Comparison of ENCODE assay signal across 1 cellular context in the genomic region with DNA sequence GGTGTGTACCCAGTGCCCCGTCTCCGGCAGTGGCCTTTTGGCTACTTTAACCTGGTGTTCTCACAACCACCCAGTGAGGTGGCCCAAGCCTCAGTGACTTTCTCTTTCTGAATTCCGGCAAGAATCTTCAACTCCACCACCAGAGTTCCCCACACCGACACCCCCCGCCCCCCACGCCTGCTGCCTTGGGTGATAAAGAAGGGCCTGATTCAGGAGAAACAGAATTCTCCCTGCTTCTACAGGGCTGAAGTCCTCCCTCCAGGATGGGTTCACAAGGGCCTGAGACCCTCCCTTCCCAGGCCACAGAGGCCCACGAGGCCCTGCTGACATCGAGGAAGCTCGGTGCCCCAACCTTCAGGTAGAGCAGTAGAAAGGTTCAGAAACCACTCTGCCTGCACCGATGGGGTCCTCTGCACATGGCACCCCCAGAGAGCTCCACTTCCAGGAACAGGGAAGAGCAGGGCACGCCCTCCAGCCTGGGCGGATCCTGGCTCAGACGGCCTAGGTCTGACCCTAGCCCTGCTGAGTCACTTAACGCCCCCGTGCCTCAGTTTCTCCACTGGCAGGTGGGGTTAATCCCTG.
A peak's percentile ranks its signal among the peaks of the same experiment; 100 is the strongest.
TF ChIP-seq lines count a peak whose summit lies in the region.

No MANE protein-coding gene starts in this region.

TF ChIP-seq in HepG2, 621 proteins besides CTCF, POLR2A, EP300 and RAD21 (continued from another document and continues in another):
- TF ChIP-seq, protein P1, sequence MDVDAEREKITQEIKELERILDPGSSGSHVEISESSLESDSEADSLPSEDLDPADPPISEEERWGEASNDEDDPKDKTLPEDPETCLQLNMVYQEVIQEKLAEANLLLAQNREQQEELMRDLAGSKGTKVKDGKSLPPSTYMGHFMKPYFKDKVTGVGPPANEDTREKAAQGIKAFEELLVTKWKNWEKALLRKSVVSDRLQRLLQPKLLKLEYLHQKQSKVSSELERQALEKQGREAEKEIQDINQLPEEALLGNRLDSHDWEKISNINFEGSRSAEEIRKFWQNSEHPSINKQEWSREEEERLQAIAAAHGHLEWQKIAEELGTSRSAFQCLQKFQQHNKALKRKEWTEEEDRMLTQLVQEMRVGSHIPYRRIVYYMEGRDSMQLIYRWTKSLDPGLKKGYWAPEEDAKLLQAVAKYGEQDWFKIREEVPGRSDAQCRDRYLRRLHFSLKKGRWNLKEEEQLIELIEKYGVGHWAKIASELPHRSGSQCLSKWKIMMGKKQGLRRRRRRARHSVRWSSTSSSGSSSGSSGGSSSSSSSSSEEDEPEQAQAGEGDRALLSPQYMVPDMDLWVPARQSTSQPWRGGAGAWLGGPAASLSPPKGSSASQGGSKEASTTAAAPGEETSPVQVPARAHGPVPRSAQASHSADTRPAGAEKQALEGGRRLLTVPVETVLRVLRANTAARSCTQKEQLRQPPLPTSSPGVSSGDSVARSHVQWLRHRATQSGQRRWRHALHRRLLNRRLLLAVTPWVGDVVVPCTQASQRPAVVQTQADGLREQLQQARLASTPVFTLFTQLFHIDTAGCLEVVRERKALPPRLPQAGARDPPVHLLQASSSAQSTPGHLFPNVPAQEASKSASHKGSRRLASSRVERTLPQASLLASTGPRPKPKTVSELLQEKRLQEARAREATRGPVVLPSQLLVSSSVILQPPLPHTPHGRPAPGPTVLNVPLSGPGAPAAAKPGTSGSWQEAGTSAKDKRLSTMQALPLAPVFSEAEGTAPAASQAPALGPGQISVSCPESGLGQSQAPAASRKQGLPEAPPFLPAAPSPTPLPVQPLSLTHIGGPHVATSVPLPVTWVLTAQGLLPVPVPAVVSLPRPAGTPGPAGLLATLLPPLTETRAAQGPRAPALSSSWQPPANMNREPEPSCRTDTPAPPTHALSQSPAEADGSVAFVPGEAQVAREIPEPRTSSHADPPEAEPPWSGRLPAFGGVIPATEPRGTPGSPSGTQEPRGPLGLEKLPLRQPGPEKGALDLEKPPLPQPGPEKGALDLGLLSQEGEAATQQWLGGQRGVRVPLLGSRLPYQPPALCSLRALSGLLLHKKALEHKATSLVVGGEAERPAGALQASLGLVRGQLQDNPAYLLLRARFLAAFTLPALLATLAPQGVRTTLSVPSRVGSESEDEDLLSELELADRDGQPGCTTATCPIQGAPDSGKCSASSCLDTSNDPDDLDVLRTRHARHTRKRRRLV (CRISPR knock-in tag; IDR thresholded peaks at IDR 0.05), result peak; percentile 10; the same call in 1 of the 2 replicates
- TF ChIP-seq ZNF747 (CRISPR knock-in tag; IDR thresholded peaks at IDR 0.05; ENCODE audit: borderline replicate concordance), result no peak; the same call in 1 of the 2 replicates
- TF ChIP-seq ZNF790 (CRISPR knock-in tag; IDR thresholded peaks at IDR 0.05; ENCODE audit: borderline replicate concordance), result no peak
- no peak for TF ChIP-seq ZNF839 (CRISPR knock-in tag; IDR thresholded peaks at IDR 0.05; ENCODE audit: borderline replicate concordance)
- TF ChIP-seq, protein P2, sequence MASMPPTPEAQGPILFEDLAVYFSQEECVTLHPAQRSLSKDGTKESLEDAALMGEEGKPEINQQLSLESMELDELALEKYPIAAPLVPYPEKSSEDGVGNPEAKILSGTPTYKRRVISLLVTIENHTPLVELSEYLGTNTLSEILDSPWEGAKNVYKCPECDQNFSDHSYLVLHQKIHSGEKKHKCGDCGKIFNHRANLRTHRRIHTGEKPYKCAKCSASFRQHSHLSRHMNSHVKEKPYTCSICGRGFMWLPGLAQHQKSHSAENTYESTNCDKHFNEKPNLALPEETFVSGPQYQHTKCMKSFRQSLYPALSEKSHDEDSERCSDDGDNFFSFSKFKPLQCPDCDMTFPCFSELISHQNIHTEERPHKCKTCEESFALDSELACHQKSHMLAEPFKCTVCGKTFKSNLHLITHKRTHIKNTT (CRISPR knock-in tag; IDR thresholded peaks at IDR 0.05), result no peak
- no peak for TF ChIP-seq ONECUT2 (CRISPR knock-in tag; IDR thresholded peaks at IDR 0.05)
- no peak for TF ChIP-seq SAFB2 (CRISPR knock-in tag; IDR thresholded peaks at IDR 0.05; ENCODE audit: borderline replicate concordance, low read depth)
- no peak for TF ChIP-seq KDM6A (CRISPR knock-in tag; IDR thresholded peaks at IDR 0.05; ENCODE audit: low read depth)
- TF ChIP-seq KAT7 (CRISPR knock-in tag; IDR thresholded peaks at IDR 0.05; ENCODE audit: borderline replicate concordance), result no peak
- TF ChIP-seq KDM4B (CRISPR knock-in tag; IDR thresholded peaks at IDR 0.05), result no peak
- no peak for TF ChIP-seq FIP1L1 (IDR thresholded peaks at IDR 0.05; ENCODE audit: borderline replicate concordance, insufficient read depth, low read depth, low read length)
- TF ChIP-seq, protein P3, sequence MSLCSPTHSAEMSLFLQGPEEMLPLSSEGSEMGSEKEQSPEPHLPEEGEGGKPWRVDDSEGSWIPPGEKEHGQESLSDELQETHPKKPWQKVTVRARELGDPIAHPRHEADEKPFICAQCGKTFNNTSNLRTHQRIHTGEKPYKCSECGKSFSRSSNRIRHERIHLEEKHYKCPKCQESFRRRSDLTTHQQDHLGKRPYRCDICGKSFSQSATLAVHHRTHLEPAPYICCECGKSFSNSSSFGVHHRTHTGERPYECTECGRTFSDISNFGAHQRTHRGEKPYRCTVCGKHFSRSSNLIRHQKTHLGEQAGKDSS (CRISPR knock-in tag; IDR thresholded peaks at IDR 0.05; ENCODE audit: borderline replicate concordance, low read depth), result peak; percentile 17; the same call in 1 of the 2 replicates
- TF ChIP-seq ZNF232 (CRISPR knock-in tag; IDR thresholded peaks at IDR 0.05; ENCODE audit: borderline replicate concordance), result no peak
- TF ChIP-seq TEAD3 (CRISPR knock-in tag; optimal IDR thresholded peaks at IDR 0.05; ENCODE audit: borderline replicate concordance), result peak; percentile 23
- TF ChIP-seq ZNF572 (CRISPR knock-in tag; IDR thresholded peaks at IDR 0.05), result no peak
- TF ChIP-seq, protein P4, sequence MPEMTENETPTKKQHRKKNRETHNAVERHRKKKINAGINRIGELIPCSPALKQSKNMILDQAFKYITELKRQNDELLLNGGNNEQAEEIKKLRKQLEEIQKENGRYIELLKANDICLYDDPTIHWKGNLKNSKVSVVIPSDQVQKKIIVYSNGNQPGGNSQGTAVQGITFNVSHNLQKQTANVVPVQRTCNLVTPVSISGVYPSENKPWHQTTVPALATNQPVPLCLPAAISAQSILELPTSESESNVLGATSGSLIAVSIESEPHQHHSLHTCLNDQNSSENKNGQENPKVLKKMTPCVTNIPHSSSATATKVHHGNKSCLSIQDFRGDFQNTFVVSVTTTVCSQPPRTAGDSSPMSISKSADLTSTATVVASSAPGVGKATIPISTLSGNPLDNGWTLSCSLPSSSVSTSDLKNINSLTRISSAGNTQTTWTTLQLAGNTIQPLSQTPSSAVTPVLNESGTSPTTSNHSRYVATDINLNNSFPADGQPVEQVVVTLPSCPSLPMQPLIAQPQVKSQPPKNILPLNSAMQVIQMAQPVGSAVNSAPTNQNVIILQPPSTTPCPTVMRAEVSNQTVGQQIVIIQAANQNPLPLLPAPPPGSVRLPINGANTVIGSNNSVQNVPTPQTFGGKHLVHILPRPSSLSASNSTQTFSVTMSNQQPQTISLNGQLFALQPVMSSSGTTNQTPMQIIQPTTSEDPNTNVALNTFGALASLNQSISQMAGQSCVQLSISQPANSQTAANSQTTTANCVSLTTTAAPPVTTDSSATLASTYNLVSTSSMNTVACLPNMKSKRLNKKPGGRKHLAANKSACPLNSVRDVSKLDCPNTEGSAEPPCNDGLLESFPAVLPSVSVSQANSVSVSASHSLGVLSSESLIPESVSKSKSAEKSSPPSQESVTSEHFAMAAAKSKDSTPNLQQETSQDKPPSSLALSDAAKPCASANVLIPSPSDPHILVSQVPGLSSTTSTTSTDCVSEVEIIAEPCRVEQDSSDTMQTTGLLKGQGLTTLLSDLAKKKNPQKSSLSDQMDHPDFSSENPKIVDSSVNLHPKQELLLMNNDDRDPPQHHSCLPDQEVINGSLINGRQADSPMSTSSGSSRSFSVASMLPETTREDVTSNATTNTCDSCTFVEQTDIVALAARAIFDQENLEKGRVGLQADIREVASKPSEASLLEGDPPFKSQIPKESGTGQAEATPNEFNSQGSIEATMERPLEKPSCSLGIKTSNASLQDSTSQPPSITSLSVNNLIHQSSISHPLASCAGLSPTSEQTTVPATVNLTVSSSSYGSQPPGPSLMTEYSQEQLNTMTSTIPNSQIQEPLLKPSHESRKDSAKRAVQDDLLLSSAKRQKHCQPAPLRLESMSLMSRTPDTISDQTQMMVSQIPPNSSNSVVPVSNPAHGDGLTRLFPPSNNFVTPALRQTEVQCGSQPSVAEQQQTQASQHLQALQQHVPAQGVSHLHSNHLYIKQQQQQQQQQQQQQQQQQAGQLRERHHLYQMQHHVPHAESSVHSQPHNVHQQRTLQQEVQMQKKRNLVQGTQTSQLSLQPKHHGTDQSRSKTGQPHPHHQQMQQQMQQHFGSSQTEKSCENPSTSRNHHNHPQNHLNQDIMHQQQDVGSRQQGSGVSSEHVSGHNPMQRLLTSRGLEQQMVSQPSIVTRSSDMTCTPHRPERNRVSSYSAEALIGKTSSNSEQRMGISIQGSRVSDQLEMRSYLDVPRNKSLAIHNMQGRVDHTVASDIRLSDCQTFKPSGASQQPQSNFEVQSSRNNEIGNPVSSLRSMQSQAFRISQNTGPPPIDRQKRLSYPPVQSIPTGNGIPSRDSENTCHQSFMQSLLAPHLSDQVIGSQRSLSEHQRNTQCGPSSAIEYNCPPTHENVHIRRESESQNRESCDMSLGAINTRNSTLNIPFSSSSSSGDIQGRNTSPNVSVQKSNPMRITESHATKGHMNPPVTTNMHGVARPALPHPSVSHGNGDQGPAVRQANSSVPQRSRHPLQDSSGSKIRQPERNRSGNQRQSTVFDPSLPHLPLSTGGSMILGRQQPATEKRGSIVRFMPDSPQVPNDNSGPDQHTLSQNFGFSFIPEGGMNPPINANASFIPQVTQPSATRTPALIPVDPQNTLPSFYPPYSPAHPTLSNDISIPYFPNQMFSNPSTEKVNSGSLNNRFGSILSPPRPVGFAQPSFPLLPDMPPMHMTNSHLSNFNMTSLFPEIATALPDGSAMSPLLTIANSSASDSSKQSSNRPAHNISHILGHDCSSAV (CRISPR knock-in tag; IDR thresholded peaks at IDR 0.05; ENCODE audit: borderline replicate concordance), result no peak
- TF ChIP-seq ELF4 (CRISPR knock-in tag; IDR thresholded peaks at IDR 0.05; ENCODE audit: borderline replicate concordance), result no peak
- no peak for TF ChIP-seq ZKSCAN1 (IDR thresholded peaks at IDR 0.05; ENCODE audit: low read length)
- no peak for TF ChIP-seq RARG (CRISPR knock-in tag; IDR thresholded peaks at IDR 0.05; ENCODE audit: low read depth)
- TF ChIP-seq, protein P5, sequence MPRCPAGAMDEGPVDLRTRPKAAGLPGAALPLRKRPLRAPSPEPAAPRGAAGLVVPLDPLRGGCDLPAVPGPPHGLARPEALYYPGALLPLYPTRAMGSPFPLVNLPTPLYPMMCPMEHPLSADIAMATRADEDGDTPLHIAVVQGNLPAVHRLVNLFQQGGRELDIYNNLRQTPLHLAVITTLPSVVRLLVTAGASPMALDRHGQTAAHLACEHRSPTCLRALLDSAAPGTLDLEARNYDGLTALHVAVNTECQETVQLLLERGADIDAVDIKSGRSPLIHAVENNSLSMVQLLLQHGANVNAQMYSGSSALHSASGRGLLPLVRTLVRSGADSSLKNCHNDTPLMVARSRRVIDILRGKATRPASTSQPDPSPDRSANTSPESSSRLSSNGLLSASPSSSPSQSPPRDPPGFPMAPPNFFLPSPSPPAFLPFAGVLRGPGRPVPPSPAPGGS (CRISPR knock-in tag; IDR thresholded peaks at IDR 0.05), result no peak
- TF ChIP-seq ZNF431 (CRISPR knock-in tag; IDR thresholded peaks at IDR 0.05; ENCODE audit: borderline replicate concordance, low read depth), result no peak
- TF ChIP-seq, protein P6, sequence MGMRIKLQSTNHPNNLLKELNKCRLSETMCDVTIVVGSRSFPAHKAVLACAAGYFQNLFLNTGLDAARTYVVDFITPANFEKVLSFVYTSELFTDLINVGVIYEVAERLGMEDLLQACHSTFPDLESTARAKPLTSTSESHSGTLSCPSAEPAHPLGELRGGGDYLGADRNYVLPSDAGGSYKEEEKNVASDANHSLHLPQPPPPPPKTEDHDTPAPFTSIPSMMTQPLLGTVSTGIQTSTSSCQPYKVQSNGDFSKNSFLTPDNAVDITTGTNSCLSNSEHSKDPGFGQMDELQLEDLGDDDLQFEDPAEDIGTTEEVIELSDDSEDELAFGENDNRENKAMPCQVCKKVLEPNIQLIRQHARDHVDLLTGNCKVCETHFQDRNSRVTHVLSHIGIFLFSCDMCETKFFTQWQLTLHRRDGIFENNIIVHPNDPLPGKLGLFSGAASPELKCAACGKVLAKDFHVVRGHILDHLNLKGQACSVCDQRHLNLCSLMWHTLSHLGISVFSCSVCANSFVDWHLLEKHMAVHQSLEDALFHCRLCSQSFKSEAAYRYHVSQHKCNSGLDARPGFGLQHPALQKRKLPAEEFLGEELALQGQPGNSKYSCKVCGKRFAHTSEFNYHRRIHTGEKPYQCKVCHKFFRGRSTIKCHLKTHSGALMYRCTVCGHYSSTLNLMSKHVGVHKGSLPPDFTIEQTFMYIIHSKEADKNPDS (CRISPR knock-in tag; IDR thresholded peaks at IDR 0.05), result no peak
- TF ChIP-seq XRCC5 (optimal IDR thresholded peaks at IDR 0.05; ENCODE audit: low read length), result no peak
- no peak for TF ChIP-seq ATF1 (CRISPR knock-in tag; IDR thresholded peaks at IDR 0.05)
- TF ChIP-seq, protein P7, sequence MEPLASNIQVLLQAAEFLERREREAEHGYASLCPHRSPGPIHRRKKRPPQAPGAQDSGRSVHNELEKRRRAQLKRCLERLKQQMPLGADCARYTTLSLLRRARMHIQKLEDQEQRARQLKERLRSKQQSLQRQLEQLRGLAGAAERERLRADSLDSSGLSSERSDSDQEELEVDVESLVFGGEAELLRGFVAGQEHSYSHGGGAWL (CRISPR knock-in tag; IDR thresholded peaks at IDR 0.05), result no peak
- no peak for TF ChIP-seq RCOR2 (CRISPR knock-in tag; IDR thresholded peaks at IDR 0.05)
- TF ChIP-seq, protein P8, sequence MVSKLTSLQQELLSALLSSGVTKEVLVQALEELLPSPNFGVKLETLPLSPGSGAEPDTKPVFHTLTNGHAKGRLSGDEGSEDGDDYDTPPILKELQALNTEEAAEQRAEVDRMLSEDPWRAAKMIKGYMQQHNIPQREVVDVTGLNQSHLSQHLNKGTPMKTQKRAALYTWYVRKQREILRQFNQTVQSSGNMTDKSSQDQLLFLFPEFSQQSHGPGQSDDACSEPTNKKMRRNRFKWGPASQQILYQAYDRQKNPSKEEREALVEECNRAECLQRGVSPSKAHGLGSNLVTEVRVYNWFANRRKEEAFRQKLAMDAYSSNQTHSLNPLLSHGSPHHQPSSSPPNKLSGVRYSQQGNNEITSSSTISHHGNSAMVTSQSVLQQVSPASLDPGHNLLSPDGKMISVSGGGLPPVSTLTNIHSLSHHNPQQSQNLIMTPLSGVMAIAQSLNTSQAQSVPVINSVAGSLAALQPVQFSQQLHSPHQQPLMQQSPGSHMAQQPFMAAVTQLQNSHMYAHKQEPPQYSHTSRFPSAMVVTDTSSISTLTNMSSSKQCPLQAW (CRISPR knock-in tag; IDR thresholded peaks at IDR 0.05), result no peak
